ENCODE assay signal across 8 cellular contexts in the genomic region with DNA sequence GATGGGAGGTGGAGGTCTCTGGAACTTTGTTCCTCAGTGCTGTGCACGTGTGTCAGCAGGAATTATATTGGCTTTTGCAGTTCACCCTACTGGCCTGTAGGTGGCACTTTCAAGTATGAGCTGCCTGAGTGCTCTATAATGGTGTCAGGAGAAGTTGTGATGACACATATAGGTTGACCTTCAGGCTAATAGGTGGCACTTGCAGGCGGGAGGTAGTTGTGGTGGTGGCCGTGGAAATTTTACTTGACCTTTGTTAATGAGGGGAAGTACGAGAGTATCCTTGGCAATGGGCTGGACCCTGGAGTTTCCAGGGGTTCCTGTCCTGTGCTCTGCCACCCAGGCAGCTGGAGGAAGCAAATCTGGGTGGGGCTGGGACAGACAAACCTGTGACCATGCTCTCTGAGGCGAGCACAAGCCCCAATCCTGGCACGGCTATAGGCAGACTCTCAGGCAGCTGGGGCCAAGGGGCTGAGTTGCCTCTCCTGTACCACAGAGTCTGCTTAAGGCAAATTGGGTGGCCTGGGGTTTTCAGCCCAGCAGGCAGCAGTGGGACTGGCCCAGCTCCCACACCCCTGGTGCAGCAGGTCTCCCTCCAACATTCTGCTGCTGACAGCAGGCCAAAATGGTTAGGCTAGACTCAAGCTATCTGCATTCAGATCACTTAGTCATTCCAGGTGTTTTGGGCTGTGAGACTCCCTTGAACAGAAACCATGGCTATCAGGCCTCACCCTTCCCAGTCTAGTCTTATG.
DNase-seq lines count a peak whose midpoint lies in the region; ATAC-seq and TF ChIP-seq lines count a peak whose summit lies in the region.

No MANE protein-coding gene starts in this region.

- H3K9me3 ChIP-seq in IMR-90 (ENCODE audit: control insufficient read depth, insufficient read depth, low read length) = no peaks in the 10 kb centered on the region

- intact Hi-C loops in IMR-90 (cut with micrococcal nuclease) = loop anchor here (2.0 to 5.0 kb wide), 2 partner anchors 50 to 163 kb away; no protein-coding TSS in a partner anchor

- peak overlapping the region; percentile 72 for H4K91ac ChIP-seq in IMR-90 (ENCODE audit: insufficient read depth, low read depth, low read length)

- peak overlapping the region; percentile 47; the same call in 1 of the 2 replicates for H4K5ac ChIP-seq in IMR-90 (ENCODE audit: low read depth, low read length)

- 90% methylated on average over 2 of the region's 6 CpGs; no CpG with 5 or more reads in 1 of the 2 experiments for WGBS in IMR-90 (ENCODE audit: extremely low coverage in 2 of 2, insufficient read length in 1 of 2), 2 experiments

- peak overlapping the region; percentile 88 for H2BK20ac ChIP-seq in IMR-90 (ENCODE audit: low read depth, low read length)

- H3K27ac ChIP-seq in IMR-90 (ENCODE audit: insufficient read depth, low read length) = no peak overlapping the region

- peak overlapping the region; percentile 23 to 44; a peak in 2 of 4 replicates for H4K8ac ChIP-seq in IMR-90 (ENCODE audit: low read depth in 2 of 2, low read length in 2 of 2)

- H3K27ac Mint-ChIP-seq in T-helper 2 cell treated with Interferon-gamma antibody and Interleukin-4, amounts not matched to agents 5 μg/mL and 100 μg/mL, for 36 hours = no peak overlapping the region
- peak overlapping the region in 1 of 2 donors; percentile 11 for H3K27ac Mint-ChIP-seq in natural killer cell treated with Interleukin-12 subunit alpha and Interleukin-12 subunit beta and Interleukin-15 and Interleukin-18, amount 100 ng/mL, for 72 hours

- H3K9ac ChIP-seq in IMR-90 (ENCODE audit: low read depth, low read length) = no peak overlapping the region

- ATAC-seq in GM21825 (IDR thresholded peaks at IDR 0.05; ENCODE audit: unreplicated experiment) (peak; percentile 91), IMR-90 (ENCODE audit: low read depth) (no peak; the same call in 1 of the 2 replicates)
- peak; percentile 78 to 80 for ATAC-seq in natural killer cell treated with Interleukin-12 subunit alpha and Interleukin-12 subunit beta and Interleukin-15 and Interleukin-18, amount 100 ng/mL, for 72 hours

- DNase-seq in activated T-cell treated with anti-CD3 and anti-CD28 coated beads for 48 hours (ENCODE audit: low read depth) = peak; percentile 3
- no peak for DNase-seq in activated T-cell treated with anti-CD3 and anti-CD28 coated beads for 4 hours
- peak; percentile 23 for DNase-seq in IMR-90
- DNase-seq in T-helper 2 cell treated with Interferon-gamma antibody and Interleukin-4, amounts not matched to agents 5 μg/mL and 100 μg/mL, for 36 hours (ENCODE audit: low spot score) = peak; percentile 23
- DNase-seq in dermis blood vessel endothelial cell = peak; percentile 65
- no peak for DNase-seq in natural killer cell treated with Interleukin-12 subunit alpha and Interleukin-12 subunit beta and Interleukin-15 and Interleukin-18, amount 100 ng/mL, for 72 hours (ENCODE audit: low spot score)
- no peak for DNase-seq in occipital lobe (lab: John Stamatoyannopoulos, UW)

- peak overlapping the region; percentile 48 for H3K4ac ChIP-seq in IMR-90 (ENCODE audit: low read depth, low read length)

- no peaks in the 10 kb centered on the region for H3K36me3 Mint-ChIP-seq in T-helper 2 cell treated with Interferon-gamma antibody and Interleukin-4, amounts not matched to agents 5 μg/mL and 100 μg/mL, for 36 hours (ENCODE audit: low read depth)
- peaks cover 4% of the 10 kb centered on the region for H3K36me3 Mint-ChIP-seq in natural killer cell treated with Interleukin-12 subunit alpha and Interleukin-12 subunit beta and Interleukin-15 and Interleukin-18, amount 100 ng/mL, for 72 hours

- H3K79me1 ChIP-seq in IMR-90 (ENCODE audit: low read depth in 1 of 2, low read length in 2 of 2) = peaks cover 0 to 5% of the 10 kb centered on the region in 2 experiments; a peak in 1 of 4 replicates

- H3K23ac ChIP-seq in IMR-90 (ENCODE audit: low read depth, low read length) = no peak overlapping the region

- H3K27me3 ChIP-seq in IMR-90 (ENCODE audit: control insufficient read depth, insufficient read depth, low read length) = no peaks in the 10 kb centered on the region

- dilution Hi-C loops in IMR-90 (cut with HindIII; ENCODE audit: low sequenced_read_pairs, unreplicated experiment) = no loop called here

- H3K4me2 ChIP-seq in IMR-90 (ENCODE audit: low read depth, low read length) = no peak overlapping the region

- no peak overlapping the region for H3K56ac ChIP-seq in IMR-90 (ENCODE audit: extremely low read depth, insufficient read depth, low read length)

- peaks cover 9% of the 10 kb centered on the region for H3K4me1 Mint-ChIP-seq in T-helper 2 cell treated with Interferon-gamma antibody and Interleukin-4, amounts not matched to agents 5 μg/mL and 100 μg/mL, for 36 hours (ENCODE audit: low read depth)
- H3K4me1 Mint-ChIP-seq in natural killer cell treated with Interleukin-12 subunit alpha and Interleukin-12 subunit beta and Interleukin-15 and Interleukin-18, amount 100 ng/mL, for 72 hours (ENCODE audit: low read depth in 2 of 2) = peaks cover 14 to 26% of the 10 kb centered on the region in 2 donors

- POLR2A ChIA-PET in IMR-90 (lab: Charles Lee; ENCODE audit: unreplicated experiment) = no interaction called here

- peaks cover 8% of the 10 kb centered on the region for H3K27me3 Mint-ChIP-seq in T-helper 2 cell treated with Interferon-gamma antibody and Interleukin-4, amounts not matched to agents 5 μg/mL and 100 μg/mL, for 36 hours (ENCODE audit: low read depth)
- peaks cover 0 to 4% of the 10 kb centered on the region in 2 donors for H3K27me3 Mint-ChIP-seq in natural killer cell treated with Interleukin-12 subunit alpha and Interleukin-12 subunit beta and Interleukin-15 and Interleukin-18, amount 100 ng/mL, for 72 hours

- peak; percentile 27; the same call in 1 of the 2 replicates for TF ChIP-seq RAD21 in IMR-90 (IDR thresholded peaks at IDR 0.05; ENCODE audit: low read length)

- peak overlapping the region; percentile 67 for H2BK5ac ChIP-seq in IMR-90 (ENCODE audit: low read depth, low read length, poor library complexity, severe bottlenecking)

- in situ Hi-C loops in IMR-90 (cut with MboI; ENCODE audit: low sequenced_read_pairs) = no loop called here

- H4K20me1 ChIP-seq in IMR-90 (ENCODE audit: insufficient read depth, low read length) = no peaks in the 10 kb centered on the region

- BruUV-seq in IMR-90 (replicated peaks; lab: Mats Ljungman, UMichigan) = no TSS peak

- TF ChIP-seq POLR2A in IMR-90 (IDR thresholded peaks at IDR 0.05; ENCODE audit: low read depth, low read length) = no peak

- no peaks in the 10 kb centered on the region for H3K9me3 Mint-ChIP-seq in T-helper 2 cell treated with Interferon-gamma antibody and Interleukin-4, amounts not matched to agents 5 μg/mL and 100 μg/mL, for 36 hours
- peaks cover 4% of the 10 kb centered on the region for H3K9me3 Mint-ChIP-seq in natural killer cell treated with Interleukin-12 subunit alpha and Interleukin-12 subunit beta and Interleukin-15 and Interleukin-18, amount 100 ng/mL, for 72 hours

- H2AK9ac ChIP-seq in IMR-90 (replicated peaks; ENCODE audit: low read depth, low read length, poor library complexity) = peak overlapping the region; percentile 13

- H3K9me1 ChIP-seq in IMR-90 (ENCODE audit: insufficient read depth, low read length) = peaks cover 5% of the 10 kb centered on the region; the same call in 1 of the 2 replicates

- no peak overlapping the region; the same call in 1 of the 2 replicates for H3K14ac ChIP-seq in IMR-90 (replicated peaks; ENCODE audit: low read depth, low read length)

- H2AFZ ChIP-seq in IMR-90 (replicated peaks; ENCODE audit: low read length, poor library complexity) = peak overlapping the region; percentile 59

- H3K4me3 Mint-ChIP-seq in T-helper 2 cell treated with Interferon-gamma antibody and Interleukin-4, amounts not matched to agents 5 μg/mL and 100 μg/mL, for 36 hours = no peak overlapping the region
- no peak overlapping the region for H3K4me3 Mint-ChIP-seq in natural killer cell treated with Interleukin-12 subunit alpha and Interleukin-12 subunit beta and Interleukin-15 and Interleukin-18, amount 100 ng/mL, for 72 hours

- H2BK15ac ChIP-seq in IMR-90 (ENCODE audit: low read depth, low read length) = peak overlapping the region; percentile 91; the same call in 2 of the 3 replicates

- H3K18ac ChIP-seq in IMR-90 (ENCODE audit: low read depth, low read length) = peak overlapping the region; percentile 84; the same call in 1 of the 2 replicates

- CTCF ChIA-PET in IMR-90 (lab: Yijun Ruan, JAX) = interaction anchor here (0.6 to 1.5 kb wide), 4 partner anchors 12 to 147 kb away, joined by 3 to 4 read pairs (median 4); partner anchors contain the start of gene CTSC

- no peaks in the 10 kb centered on the region for H3K36me3 ChIP-seq in IMR-90 (ENCODE audit: control insufficient read depth, insufficient read depth, low read length)

- H3K4me3 ChIP-seq in IMR-90 (ENCODE audit: insufficient read depth, low read depth, low read length) = no peak overlapping the region

- peaks cover 5% of the 10 kb centered on the region; the same call in 1 of the 2 replicates for H3K4me1 ChIP-seq in IMR-90 (ENCODE audit: control insufficient read depth, insufficient read depth, low read length)

- H2BK120ac ChIP-seq in IMR-90 (ENCODE audit: low read depth, low read length) = peak overlapping the region; percentile 78

- H2AK5ac ChIP-seq in IMR-90 (ENCODE audit: low read depth, low read length) = peak overlapping the region; percentile 86

- TF ChIP-seq CTCF in IMR-90 (conservative IDR thresholded peaks at IDR 0.05; ENCODE audit: low read depth, low read length) = peak; percentile 49

TF ChIP-seq in IMR-90, 13 proteins besides CTCF, POLR2A, EP300 and RAD21:
- no peak for TF ChIP-seq CHD1 (IDR thresholded peaks at IDR 0.05; ENCODE audit: low read depth, low read length)
- 0 out of 2 replicates have a peak, but pooled peaks have one; percentile 7 for TF ChIP-seq SMC3 (IDR thresholded peaks at IDR 0.05; ENCODE audit: low read depth, low read length)
- TF ChIP-seq, protein P1, sequence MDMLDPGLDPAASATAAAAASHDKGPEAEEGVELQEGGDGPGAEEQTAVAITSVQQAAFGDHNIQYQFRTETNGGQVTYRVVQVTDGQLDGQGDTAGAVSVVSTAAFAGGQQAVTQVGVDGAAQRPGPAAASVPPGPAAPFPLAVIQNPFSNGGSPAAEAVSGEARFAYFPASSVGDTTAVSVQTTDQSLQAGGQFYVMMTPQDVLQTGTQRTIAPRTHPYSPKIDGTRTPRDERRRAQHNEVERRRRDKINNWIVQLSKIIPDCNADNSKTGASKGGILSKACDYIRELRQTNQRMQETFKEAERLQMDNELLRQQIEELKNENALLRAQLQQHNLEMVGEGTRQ (IDR thresholded peaks at IDR 0.05; ENCODE audit: low read depth, low read length) = no peak
- TF ChIP-seq MXI1 (IDR thresholded peaks at IDR 0.05; ENCODE audit: borderline replicate concordance, low read depth, low read length) = no peak
- no peak for TF ChIP-seq FOS (IDR thresholded peaks at IDR 0.05; ENCODE audit: low read depth, low read length)
- no peak for TF ChIP-seq MAFK (IDR thresholded peaks at IDR 0.05; ENCODE audit: low read depth, low read length)

Comparison
In these comparisons a context has a peak if more than half of its experiments do, and no peak if none do; other contexts are left out.
1. DNase-seq: peak in activated T-cell treated with anti-CD3 and anti-CD28 coated beads for 48 hours (single experiment), IMR-90 (single experiment), T-helper 2 cell treated with Interferon-gamma antibody and Interleukin-4, amounts not matched to agents 5 μg/mL and 100 μg/mL, for 36 hours (single experiment) and dermis blood vessel endothelial cell (single experiment); none in activated T-cell treated with anti-CD3 and anti-CD28 coated beads for 4 hours (single experiment), natural killer cell treated with Interleukin-12 subunit alpha and Interleukin-12 subunit beta and Interleukin-15 and Interleukin-18, amount 100 ng/mL, for 72 hours (single experiment) and occipital lobe (single experiment).